In the genomic region with DNA sequence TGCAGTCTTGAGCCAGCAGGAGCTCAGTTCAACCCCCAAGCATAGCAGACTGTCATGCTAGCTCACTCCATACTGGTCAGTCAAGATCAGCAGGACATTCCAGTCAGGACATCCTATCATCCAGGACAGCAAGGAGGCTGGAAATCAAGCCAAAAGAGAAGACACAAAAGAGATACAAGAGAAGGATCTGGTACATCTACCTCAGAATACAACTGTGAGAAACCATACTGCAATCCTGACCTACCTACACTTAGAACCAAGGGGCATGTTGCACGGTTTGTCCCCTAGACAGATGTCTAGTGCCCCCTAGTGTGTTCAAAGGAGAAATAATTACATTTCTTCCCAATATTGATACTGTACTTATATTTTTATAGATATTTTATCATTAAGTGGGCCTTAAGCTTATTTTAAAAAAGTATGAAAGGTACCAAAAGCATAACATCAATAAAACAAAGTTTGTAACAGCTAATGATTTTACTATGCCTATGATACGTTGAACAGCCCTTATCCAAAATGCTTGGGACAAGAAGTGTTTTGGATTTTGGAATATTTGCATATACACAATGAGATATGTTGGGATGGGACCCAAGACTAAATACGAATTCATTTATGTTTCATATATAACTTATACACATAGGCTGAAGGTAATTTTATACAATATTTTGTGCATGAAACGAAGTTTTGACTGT, we compare ENCODE assay signal across 8 cellular contexts. TPM values are rescaled to one million over a fixed set of nuclear protein-coding genes. Genes with fewer than 3 reads are reported as not detected.
DNase-seq lines count a peak whose midpoint lies in the region; ATAC-seq and TF ChIP-seq lines count a peak whose summit lies in the region.

No MANE protein-coding gene starts in this region.

- intact Hi-C loops in left colon (cut with DNase I, micrococcal nuclease) = loop anchor here in 1 of 2 donors (10.0 kb wide), 1 partner anchor 107 kb away; no protein-coding TSS in a partner anchor

- TF ChIP-seq CTCF in AG04449 (IDR thresholded peaks at IDR 0.05; ENCODE audit: insufficient read depth, low read length, missing control alignments) (peak; percentile 55), GM12865 (IDR thresholded peaks at IDR 0.05; ENCODE audit: insufficient read depth, low read depth, low read length, missing control alignments) (peak; percentile 62), astrocyte of the spinal cord (IDR thresholded peaks at IDR 0.05; ENCODE audit: low read depth, low read length) (peak; percentile 66)

- CTCF ChIA-PET in AG04449 (lab: Yijun Ruan, JAX) = interaction anchor here (0.6 to 12.6 kb wide), 33 partner anchors 9 to 959 kb away, joined by 3 to 315 read pairs (median 4); partner anchors contain the start of gene ERCC6

- DNase-seq in AG04449 (ENCODE audit: low read depth, low spot score) = no peak
- peak; percentile 56 for DNase-seq in GM12865 (ENCODE audit: low read depth)
- DNase-seq in NCI-H2081 treated with DMSO at 0.1 percent for 48 hours (lab: John Stamatoyannopoulos, UW) = peak; percentile 9
- DNase-seq in astrocyte of the spinal cord (ENCODE audit: low read depth, low spot score) = peak; percentile 47
- DNase-seq in left colon = no peak

- in situ Hi-C loops in astrocyte of the spinal cord (cut with HindIII; ENCODE audit: low sequenced_read_pairs) = no loop called here

- POLR2A ChIA-PET in AG04449 (lab: Yijun Ruan, JAX) = no interaction called here

- H3K4me3 ChIP-seq in AG04449 (ENCODE audit: low read depth, low read length) (no peak overlapping the region), GM12865 (ENCODE audit: low read depth, low read length) (no peak overlapping the region), astrocyte of the spinal cord (ENCODE audit: low read depth, low read length) (no peak overlapping the region)

- ATAC-seq in left colon = peak; percentile 77
- no peak for ATAC-seq in GM19351 (IDR thresholded peaks at IDR 0.05; ENCODE audit: unreplicated experiment)
- no peak for ATAC-seq in HG02798 (IDR thresholded peaks at IDR 0.05; ENCODE audit: poor library complexity, unreplicated experiment)
- ATAC-seq in GM21360 (IDR thresholded peaks at IDR 0.05; ENCODE audit: unreplicated experiment) = no peak

RNA-seq across cellular contexts. Expression of gene ERCC6, which starts 26.7 kb away (rescaled TPM):
- total RNA-seq in left colon = 10 to 100 TPM; 16.4 to 24.5 TPM

Comparison
In these comparisons a context has a peak if more than half of its experiments do, and no peak if none do; other contexts are left out.
1. DNase-seq: peak in GM12865 (single experiment), NCI-H2081 treated with DMSO at 0.1 percent for 48 hours (single experiment) and astrocyte of the spinal cord (single experiment); none in AG04449 (single experiment) and left colon (0 of 2).
2. Peak in every context shown above with its lines, with median percentiles within 50 percentile points of each other: CTCF ChIP-seq.